Comparison of ENCODE assay signal across 8 cellular contexts in genomic region chr12:15787801-15788200, GRCh38. TPM values are rescaled to one million over a fixed set of nuclear protein-coding genes. Genes with fewer than 3 reads are reported as not detected.
DNase-seq lines count a peak whose midpoint lies in the region; ATAC-seq and TF ChIP-seq lines count a peak whose summit lies in the region.

No MANE protein-coding gene starts in this region.

- intact Hi-C loops in Panc1 (cut with micrococcal nuclease; ENCODE audit: unreplicated experiment) (no loop called here), ovary (cut with DNase I) (loop anchor here in 1 of 4 donors (5.0 to 10.0 kb wide), 2 partner anchors 96 to 153 kb away; no protein-coding TSS in a partner anchor)

- H3K36me3 ChIP-seq in CD4-positive, CD25-positive, alpha-beta regulatory T cell (ENCODE audit: control insufficient read depth, insufficient read depth, low read length) = no peaks in the 10 kb centered on the region
- peaks cover 5% of the 10 kb centered on the region; the same call in 1 of the 2 replicates for H3K36me3 ChIP-seq in Panc1 (ENCODE audit: control insufficient read depth, insufficient read depth, low read length)
- no peaks in the 10 kb centered on the region for H3K36me3 ChIP-seq in ovary

- CTCF ChIA-PET in Panc1 (lab: Charles Lee) = no interaction called here

- peaks cover 23% of the 10 kb centered on the region for H3K4me1 ChIP-seq in CD4-positive, CD25-positive, alpha-beta regulatory T cell (ENCODE audit: control insufficient read depth, insufficient read depth, low read length, poor library complexity, severe bottlenecking)
- H3K4me1 ChIP-seq in Panc1 (ENCODE audit: control insufficient read depth, insufficient read depth, low read length) (peaks cover 4% of the 10 kb centered on the region), ovary (ENCODE audit: insufficient read depth) (peaks cover 1% of the 10 kb centered on the region)

- H3K27me3 Mint-ChIP-seq in CD4-positive, CD25-positive, alpha-beta regulatory T cell = peaks cover 64% of the 10 kb centered on the region
- H3K27me3 Mint-ChIP-seq in endothelial cell (ENCODE audit: unreplicated experiment) = peaks cover 6% of the 10 kb centered on the region

- no peaks in the 10 kb centered on the region for H3K36me3 Mint-ChIP-seq in CD4-positive, CD25-positive, alpha-beta regulatory T cell
- no peaks in the 10 kb centered on the region for H3K36me3 Mint-ChIP-seq in endothelial cell (ENCODE audit: low read depth, unreplicated experiment)

- H3K4me1 Mint-ChIP-seq in CD4-positive, CD25-positive, alpha-beta regulatory T cell = peaks cover 11 to 22% (median 12%) of the 10 kb centered on the region in 4 donors
- H3K4me1 Mint-ChIP-seq in endothelial cell (ENCODE audit: unreplicated experiment) = peaks cover 13% of the 10 kb centered on the region

- TF ChIP-seq CTCF in Panc1 (IDR thresholded peaks at IDR 0.05) (no peak), endothelial cell (IDR thresholded peaks at IDR 0.05; ENCODE audit: unreplicated experiment) (no peak), ovary (IDR thresholded peaks at IDR 0.05) (no peak)

- TF ChIP-seq POLR2A in ovary (IDR thresholded peaks at IDR 0.05) = no peak

- H3K27me3 ChIP-seq in CD4-positive, CD25-positive, alpha-beta regulatory T cell (ENCODE audit: control insufficient read depth, insufficient read depth, low read length) = peaks cover 57% of the 10 kb centered on the region
- H3K27me3 ChIP-seq in Panc1 (ENCODE audit: control insufficient read depth, insufficient read depth, low read length) = no peaks in the 10 kb centered on the region
- H3K27me3 ChIP-seq in ovary = no peaks in the 10 kb centered on the region

- H3K9me3 ChIP-seq in CD4-positive, CD25-positive, alpha-beta regulatory T cell (ENCODE audit: control insufficient read depth in 2 of 2, low read length in 2 of 2) = no peaks in the 10 kb centered on the region
- H3K9me3 ChIP-seq in Panc1 (ENCODE audit: control insufficient read depth, insufficient read depth, low read depth, low read length) (no peaks in the 10 kb centered on the region; the same call in 1 of the 2 replicates), ovary (no peaks in the 10 kb centered on the region)

- TF ChIP-seq EP300 in ovary (IDR thresholded peaks at IDR 0.05) = no peak

- POLR2A ChIA-PET in Panc1 (lab: Charles Lee) = no interaction called here

- H3K27ac ChIP-seq in CD4-positive, CD25-positive, alpha-beta regulatory T cell (ENCODE audit: insufficient read depth, low read length, poor library complexity, severe bottlenecking) = no peak overlapping the region
- H3K27ac ChIP-seq in Panc1 (ENCODE audit: low read length) (peak overlapping the region; percentile 88), ovary (peak overlapping the region in 1 of 2 donors; percentile 82)

- in situ Hi-C loops in Panc1 (cut with HindIII; ENCODE audit: low pct_unique_long_range_greater_than_20kb, low sequenced_read_pairs) = no loop called here

- H3K27ac Mint-ChIP-seq in CD4-positive, CD25-positive, alpha-beta regulatory T cell = no peak overlapping the region
- no peak overlapping the region for H3K27ac Mint-ChIP-seq in endothelial cell (ENCODE audit: unreplicated experiment)

- H3K4me3 ChIP-seq in CD4-positive, CD25-positive, alpha-beta regulatory T cell (ENCODE audit: low read depth, low read length) = peak overlapping the region; percentile 66
- H3K4me3 ChIP-seq in Panc1 (ENCODE audit: low read depth in 2 of 2, low read length in 2 of 2) = peak overlapping the region; percentile 79
- peak overlapping the region; percentile 93 for H3K4me3 ChIP-seq in ovary

- no peak for ATAC-seq in CD4-positive, CD25-positive, alpha-beta regulatory T cell (ENCODE audit: low read depth in 2 of 2)
- ATAC-seq in Panc1 = no peak
- ATAC-seq in GM19395 (IDR thresholded peaks at IDR 0.05; ENCODE audit: unreplicated experiment) = no peak
- no peak for ATAC-seq in HG03432 (IDR thresholded peaks at IDR 0.05; ENCODE audit: unreplicated experiment)

- peaks cover 0 to 2% (median 0%) of the 10 kb centered on the region in 7 donors for H3K9me3 Mint-ChIP-seq in CD4-positive, CD25-positive, alpha-beta regulatory T cell
- H3K9me3 Mint-ChIP-seq in endothelial cell (ENCODE audit: unreplicated experiment) = no peaks in the 10 kb centered on the region

- WGBS in ovary, 3 donors = 4 to 27% (median 10%) methylated on average over 4 of the region's 4 CpGs

- peak overlapping the region; percentile 40 to 94 (median 88) for H3K4me3 Mint-ChIP-seq in CD4-positive, CD25-positive, alpha-beta regulatory T cell
- H3K4me3 Mint-ChIP-seq in endothelial cell (ENCODE audit: unreplicated experiment) = peak overlapping the region; percentile 91

- BruUV-seq in Panc1 (replicated peaks; lab: Mats Ljungman, UMichigan) = no TSS peak

- DNase-seq in CD4-positive, CD25-positive, alpha-beta regulatory T cell = no peak
- DNase-seq in Panc1 (ENCODE audit: low read depth, low spot score) = no peak
- no peak for DNase-seq in endothelial cell (ENCODE audit: low spot score)
- DNase-seq in ovary = no peak
- no peak for DNase-seq in GOT3 (lab: John Stamatoyannopoulos, UW)
- DNase-seq in cortex of kidney (lab: John Stamatoyannopoulos, UW) = no peak

RNA-seq across cellular contexts. Expression of gene EPS8, which starts 1.4 kb away (rescaled TPM):
- total RNA-seq in CD4-positive, CD25-positive, alpha-beta regulatory T cell = 1.4 TPM
- 1 to 10 TPM; 1.1 to 3.3 (median 1.9) TPM for polyA plus RNA-seq in CD4-positive, CD25-positive, alpha-beta regulatory T cell
- 32.0 TPM for total RNA-seq in Panc1 (2021; ENCODE audit: unreplicated experiment)
- polyA plus RNA-seq in Panc1 (2012; ENCODE audit: insufficient read length) = 30.2 TPM
- total RNA-seq in endothelial cell (ENCODE audit: unreplicated experiment) = 2.7 TPM
- 10 to 100 TPM; 56.2 to 94.9 (median 77.4) TPM for total RNA-seq in ovary
- polyA plus RNA-seq in ovary = 10 to 100 TPM; 58.2 to 87.4 TPM
